In genomic region chr12:127459687-127460086, GRCh38 we compare ENCODE assay signal across 19 cellular contexts.
"Had no signal": no experiment of that assay in that cellular context is flagged by ENCODE, and none has a peak within 500 bp of the region (broad histone marks: within the 10 kb centered on the region; RNA-seq: fewer than 3 reads in every experiment).

No MANE protein-coding gene starts in this region.

- H3K27me3 ChIP-seq: ovary had no signal

- FAIRE-seq: kidney had no signal

- H2AFZ ChIP-seq: hepatocyte had no signal

- ATAC-seq: left cardiac atrium; lower lobe of right lung; natural killer cell; stimulated activated naive B cell treated with anti-CD40 and anti-IgM and Interleukin-4, amounts not matched to agents 10 μg/mL and 1 μg/mL and 100 μg/mL, for 72 hours; stimulated activated naive CD8-positive, alpha-beta T cell treated with anti-CD3 and anti-CD28 coated beads, Interleukin-15, amount 100 ng/mL, for 72 hours had no signal

- H3K4me2 ChIP-seq: hepatocyte had no signal

- DNase-seq: effector CD4-positive, alpha-beta T cell; foreskin melanocyte; head of caudate nucleus; kidney; left cardiac atrium; left ventricle myocardium inferior; lower lobe of right lung; natural killer cell; nucleus accumbens; ovary; sigmoid colon; stimulated activated CD4-positive, alpha-beta T cell treated with anti-CD3 and anti-CD28 coated beads, Interleukin-2, amount 100 ng/mL, for 24 hours; stimulated activated CD4-positive, alpha-beta T cell treated with anti-CD3 and anti-CD28 coated beads, Interleukin-4, amount 100 ng/mL, for 4 hours; stimulated activated naive B cell treated with anti-CD40 and anti-IgM and Interleukin-4, amounts not matched to agents 10 μg/mL and 1 μg/mL and 100 μg/mL, for 72 hours; stimulated activated naive CD8-positive, alpha-beta T cell treated with anti-CD3 and anti-CD28 coated beads, Interleukin-15, amount 100 ng/mL, for 72 hours; trophoblast cell had no signal

- H3K79me2 ChIP-seq: hepatocyte had no signal

- H3K4me3 ChIP-seq: hepatocyte, left ventricle myocardium inferior, lower lobe of right lung, ovary, right atrium auricular region, sigmoid colon, skin epidermis had no signal

- H3K4me1 ChIP-seq: lower lobe of right lung had no signal

- H3K9me3 ChIP-seq: left ventricle myocardium inferior, lower lobe of right lung, ovary, sigmoid colon had no signal

- H3K36me3 ChIP-seq: left ventricle myocardium inferior, lower lobe of right lung, ovary, right atrium auricular region, sigmoid colon had no signal

- H3K27ac ChIP-seq: hepatocyte, left ventricle myocardium inferior, lower lobe of right lung, ovary, right atrium auricular region, sigmoid colon, skin epidermis had no signal
